In genomic region chrX:17968367-17968766, GRCh38 we compare ENCODE assay signal across 28 cellular contexts.
A peak's percentile ranks its signal among the peaks of the same experiment; 100 is the strongest.
DNase-seq lines count a peak whose midpoint lies in the region; ATAC-seq and TF ChIP-seq lines count a peak whose summit lies in the region.
"Had no signal": no experiment of that assay in that cellular context is flagged by ENCODE, and none has a peak within 500 bp of the region (broad histone marks: within the 10 kb centered on the region; RNA-seq: fewer than 3 reads in every experiment).

No MANE protein-coding gene starts in this region.

- H3K27ac ChIP-seq in osteoblast (ENCODE audit: low read depth, low read length), result no peak overlapping the region
- H3K27ac ChIP-seq: epithelial cell of prostate, ovary, right atrium auricular region, tibial artery had no signal

- no peak overlapping the region for H3K4me2 ChIP-seq in osteoblast (ENCODE audit: insufficient read depth, low read length)
- H3K4me2 ChIP-seq: SK-N-SH had no signal

- DNase-seq in DMS53 (lab: John Stamatoyannopoulos, UW) (peak; percentile 53), DMS53 treated with DMSO at 0.1 percent for 48 hours (lab: John Stamatoyannopoulos, UW; ENCODE audit: unreplicated experiment) (no peak), NCI-H2107 (lab: John Stamatoyannopoulos, UW) (peak; percentile 63), NCI-H82 (lab: John Stamatoyannopoulos, UW) (peak; percentile 73), GOT3 (lab: John Stamatoyannopoulos, UW) (no peak), osteoblast (ENCODE audit: insufficient read length, low spot score, missing footprints) (no peak)
- no peak for DNase-seq in stimulated activated CD4-positive, alpha-beta T cell treated with anti-CD3 and anti-CD28 coated beads, Interleukin-4, amount 100 ng/mL, for 4 hours
- DNase-seq: 8988T; activated CD4-positive, alpha-beta T cell treated with anti-CD3 and anti-CD28 coated beads, Interleukin-2, amount 10 ng/mL, durations not matched to agents 7 days and 5 days; aorta; CD8-positive, alpha-beta memory T cell; EL; head of caudate nucleus; HFFc6; Kasumi-1; left cardiac atrium; naive thymus-derived CD4-positive, alpha-beta T cell; NCI-H446; ovary; RPMI8226; SK-N-SH; stimulated activated CD4-positive, alpha-beta T cell treated with anti-CD3 and anti-CD28 coated beads, Interleukin-4, amount 100 ng/mL, for 24 hours; T-helper 2 cell; tibial artery had no signal

- no peaks in the 10 kb centered on the region for H3K79me2 ChIP-seq in osteoblast (ENCODE audit: insufficient read depth, low read length)

- no peak for ATAC-seq in HG02571 (IDR thresholded peaks at IDR 0.05; ENCODE audit: unreplicated experiment)
- ATAC-seq: activated naive CD4-positive, alpha-beta T cell treated with anti-CD3 and anti-CD28 coated beads, Interleukin-2, amount 50 U/mL, for 72 hours; naive thymus-derived CD4-positive, alpha-beta T cell had no signal

- no peaks in the 10 kb centered on the region for H3K9me3 ChIP-seq in osteoblast (ENCODE audit: low read depth, low read length)
- H3K9me3 ChIP-seq: ovary, right atrium auricular region, SK-N-SH, tibial artery had no signal

- no peaks in the 10 kb centered on the region for H3K4me1 ChIP-seq in osteoblast (ENCODE audit: insufficient read depth, low read length)
- H3K4me1 ChIP-seq: right atrium auricular region, tibial artery had no signal

- H3K4me3 ChIP-seq in osteoblast (ENCODE audit: insufficient read depth, low read length), result no peak overlapping the region
- H3K4me3 ChIP-seq: ovary, right atrium auricular region, tibial artery had no signal

- no peak for TF ChIP-seq CTCF in osteoblast (IDR thresholded peaks at IDR 0.05; ENCODE audit: extremely low read depth, low read depth, low read length)

- no peaks in the 10 kb centered on the region for H3K36me3 ChIP-seq in osteoblast (ENCODE audit: insufficient read depth, low read length)
- H3K36me3 ChIP-seq: ovary, right atrium auricular region, tibial artery had no signal

- no peak overlapping the region for H2AFZ ChIP-seq in osteoblast (ENCODE audit: low read length)

- H3K27me3 ChIP-seq in osteoblast (ENCODE audit: insufficient read depth, low read length), result no peaks in the 10 kb centered on the region
- H3K27me3 ChIP-seq: ovary, right atrium auricular region, tibial artery had no signal

- H4K20me1 ChIP-seq in osteoblast (ENCODE audit: insufficient read depth, low read length), result no peaks in the 10 kb centered on the region

Comparison
In these comparisons a context has a peak if more than half of its experiments do, and no peak if none do; other contexts are left out.
1. DNase-seq: peak in DMS53 (single experiment), NCI-H2107 (single experiment) and NCI-H82 (single experiment); none in DMS53 treated with DMSO at 0.1 percent for 48 hours (single experiment), stimulated activated CD4-positive, alpha-beta T cell treated with anti-CD3 and anti-CD28 coated beads, Interleukin-4, amount 100 ng/mL, for 4 hours (0 of 2), GOT3 (single experiment) and osteoblast (single experiment).